10 cellular contexts compared by ENCODE assay signal in the genomic region with DNA sequence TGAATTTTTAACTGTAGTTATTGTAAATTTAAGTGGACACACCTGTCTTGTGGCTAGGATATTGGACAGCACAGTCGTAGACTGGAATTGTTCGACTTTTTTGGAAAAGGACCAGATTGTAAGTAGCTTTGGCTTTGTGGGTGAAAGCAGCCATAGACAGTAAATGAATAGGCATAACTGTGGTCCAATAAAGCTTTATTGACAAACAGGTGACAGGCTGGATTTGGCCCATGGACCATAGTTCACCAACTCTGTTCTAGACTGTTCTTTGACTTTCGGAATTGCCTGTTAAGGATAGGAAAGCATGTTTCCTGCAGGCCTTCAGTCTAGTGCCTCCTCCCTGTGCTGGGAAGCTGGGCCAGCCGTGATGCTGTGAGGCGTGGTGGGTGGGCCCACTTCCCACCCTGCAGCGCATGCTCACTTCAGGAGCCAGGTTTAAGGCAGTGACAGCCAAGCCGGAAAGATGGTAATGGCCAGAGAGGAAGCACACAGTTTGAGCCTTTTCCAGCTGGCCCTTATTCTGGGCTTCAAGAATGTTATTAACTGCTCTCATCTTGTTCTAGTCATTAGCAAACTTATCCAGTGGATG. TPM values are rescaled to one million over a fixed set of nuclear protein-coding genes. Genes with fewer than 3 reads are reported as not detected.
A peak's percentile ranks its signal among the peaks of the same experiment; 100 is the strongest.
DNase-seq lines count a peak whose midpoint lies in the region; ATAC-seq and TF ChIP-seq lines count a peak whose summit lies in the region.
"Had no signal": no experiment of that assay in that cellular context is flagged by ENCODE, and none has a peak within 500 bp of the region (broad histone marks: within the 10 kb centered on the region; RNA-seq: fewer than 3 reads in every experiment).

No MANE protein-coding gene starts in this region.

- H4K20me1 ChIP-seq in PC-3 (ENCODE audit: low read length) = peaks cover 37% of the 10 kb centered on the region
- H4K20me1 ChIP-seq in neural cell (ENCODE audit: insufficient read depth) = peaks cover 15% of the 10 kb centered on the region

- no peak overlapping the region for H2AFZ ChIP-seq in PC-3 (ENCODE audit: low read length)
- H2AFZ ChIP-seq in neural cell (ENCODE audit: low read depth, low read length) = no peak overlapping the region

- H3K79me2 ChIP-seq in PC-3 (ENCODE audit: low read length) (peaks cover 77% of the 10 kb centered on the region), neural cell (replicated peaks; ENCODE audit: insufficient read depth, low read length) (peaks cover 64% of the 10 kb centered on the region)

- POLR2A ChIA-PET in PC-3 (lab: Charles Lee; ENCODE audit: unreplicated experiment) = interaction anchor here (0.6 kb wide), 1 partner anchor 144 kb away, joined by 4 read pairs; no protein-coding TSS in a partner anchor

- no peak for DNase-seq in CD14-positive monocyte (ENCODE audit: low spot score)
- DNase-seq in PC-3 = no peak
- no peak for DNase-seq in effector memory CD4-positive, alpha-beta T cell
- DNase-seq in NCI-H187 treated with DMSO at 0.1 percent for 48 hours (lab: John Stamatoyannopoulos, UW) = no peak
- no peak for DNase-seq in foreskin keratinocyte
- no peak for DNase-seq in effector CD4-positive, alpha-beta T cell
- no peak for DNase-seq in NCI-H2227 (lab: John Stamatoyannopoulos, UW; ENCODE audit: unreplicated experiment)
- DNase-seq: erythroblast, NCI-H1436 treated with DMSO at 0.1 percent for 48 hours had no signal

- H3K36me3 Mint-ChIP-seq in CD14-positive monocyte = peaks cover 36 to 47% of the 10 kb centered on the region in 2 donors

- no peaks in the 10 kb centered on the region for H3F3A ChIP-seq in PC-3 (ENCODE audit: low read length, unreplicated experiment)
- H3F3A ChIP-seq in neural cell (ENCODE audit: insufficient read depth, low read length, poor library complexity, severe bottlenecking) = peaks cover 3% of the 10 kb centered on the region

- ATAC-seq in PC-3 (no peak), foreskin keratinocyte (no peak)

- H3K4me1 ChIP-seq in PC-3 (ENCODE audit: insufficient read depth, low read length) (peaks cover 43% of the 10 kb centered on the region), foreskin keratinocyte (peaks cover 6% of the 10 kb centered on the region)
- peaks cover 51% of the 10 kb centered on the region for H3K4me1 ChIP-seq in effector memory CD4-positive, alpha-beta T cell (ENCODE audit: control insufficient read depth, insufficient read depth, low read length, poor library complexity, severe bottlenecking)

- BruUV-seq in PC-3 (replicated peaks; lab: Mats Ljungman, UMichigan) = no TSS peak

- no peak for TF ChIP-seq CTCF in CD14-positive monocyte (IDR thresholded peaks at IDR 0.05)
- TF ChIP-seq CTCF in PC-3 (conservative IDR thresholded peaks at IDR 0.05; ENCODE audit: low read depth, low read length) = no peak
- TF ChIP-seq CTCF in neural cell (IDR thresholded peaks at IDR 0.05; ENCODE audit: poor library complexity, severe bottlenecking) = no peak
- no peak for TF ChIP-seq CTCF in foreskin keratinocyte (conservative IDR thresholded peaks at IDR 0.05)

- peaks cover 0 to 1% (median 0%) of the 10 kb centered on the region in 3 donors for H3K27me3 Mint-ChIP-seq in CD14-positive monocyte (ENCODE audit: low read depth in 3 of 3)

- H3K27ac ChIP-seq in PC-3 (ENCODE audit: low read length) (no peak overlapping the region), neural cell (ENCODE audit: low read length) (no peak overlapping the region), foreskin keratinocyte (no peak overlapping the region)
- H3K27ac ChIP-seq in effector memory CD4-positive, alpha-beta T cell (ENCODE audit: insufficient read depth, low read length, poor library complexity, severe bottlenecking) = peak overlapping the region; percentile 97

- H3K36me3 ChIP-seq in PC-3 (ENCODE audit: low read depth, low read length) = peaks cover 3% of the 10 kb centered on the region; the same call in 1 of the 2 replicates
- no peaks in the 10 kb centered on the region for H3K36me3 ChIP-seq in effector memory CD4-positive, alpha-beta T cell (ENCODE audit: control insufficient read depth, insufficient read depth, low read length)
- no peaks in the 10 kb centered on the region for H3K36me3 ChIP-seq in neural cell (ENCODE audit: insufficient read depth, low read length)

- no peaks in the 10 kb centered on the region for H3K9me3 ChIP-seq in PC-3 (ENCODE audit: low read length)
- no peaks in the 10 kb centered on the region for H3K9me3 ChIP-seq in effector memory CD4-positive, alpha-beta T cell (ENCODE audit: control insufficient read depth, low read length)
- no peaks in the 10 kb centered on the region for H3K9me3 ChIP-seq in neural cell (ENCODE audit: low read length)

- H3K4me2 ChIP-seq in PC-3 (ENCODE audit: low read length) (peak overlapping the region; percentile 12; the same call in 1 of the 2 replicates), neural cell (ENCODE audit: low read length) (no peak overlapping the region)

- H3K27me3 ChIP-seq in PC-3 (ENCODE audit: low read length) (no peaks in the 10 kb centered on the region), neural cell (ENCODE audit: insufficient read depth, low read depth, low read length) (no peaks in the 10 kb centered on the region), foreskin keratinocyte (no peaks in the 10 kb centered on the region)
- no peaks in the 10 kb centered on the region for H3K27me3 ChIP-seq in effector memory CD4-positive, alpha-beta T cell (replicated peaks; ENCODE audit: control insufficient read depth, insufficient read depth, low read length, poor library complexity, severe bottlenecking)

- peak overlapping the region in 5 of 7 donors; percentile 33 to 67 (median 40) for H3K27ac Mint-ChIP-seq in CD14-positive monocyte

- no peaks in the 10 kb centered on the region for H3K9me2 ChIP-seq in PC-3 (replicated peaks; ENCODE audit: low read length)
- H3K9me2 ChIP-seq in neural cell (ENCODE audit: insufficient read depth, low read length) = no peaks in the 10 kb centered on the region

- H3K4me3 Mint-ChIP-seq in CD14-positive monocyte = no peak overlapping the region

- H3K4me3 ChIP-seq in PC-3 (ENCODE audit: low read length) = no peak overlapping the region
- H3K4me3 ChIP-seq in effector memory CD4-positive, alpha-beta T cell (ENCODE audit: insufficient read depth, low read depth, low read length, poor library complexity, severe bottlenecking) = peak overlapping the region; percentile 57
- peak overlapping the region; percentile 76 for H3K4me3 ChIP-seq in neural cell (ENCODE audit: low read length)

- CTCF ChIA-PET in PC-3 (lab: Charles Lee) = no interaction called here

- no peak for TF ChIP-seq EP300 in neural cell (conservative IDR thresholded peaks at IDR 0.05; ENCODE audit: poor library complexity, severe bottlenecking)

- H3K9ac ChIP-seq in PC-3 (ENCODE audit: low read length) (no peak overlapping the region), neural cell (ENCODE audit: low read length) (no peak overlapping the region)

- H3K4me1 Mint-ChIP-seq in CD14-positive monocyte = peaks cover 37% of the 10 kb centered on the region

- TF ChIP-seq RAD21 in neural cell (conservative IDR thresholded peaks at IDR 0.05) = no peak

- no peaks in the 10 kb centered on the region for H3K9me3 Mint-ChIP-seq in CD14-positive monocyte

- intact Hi-C loops in CD14-positive monocyte (cut with micrococcal nuclease) (loop anchor here in 1 of 2 donors (5.0 kb wide), 1 partner anchor 106 kb away; no protein-coding TSS in a partner anchor), PC-3 (cut with micrococcal nuclease) (loop anchor here (5.0 kb wide), 1 partner anchor 41 kb away; no protein-coding TSS in a partner anchor)

TF ChIP-seq in neural cell, 6 proteins besides CTCF, POLR2A, EP300 and RAD21:
- TF ChIP-seq SMC3 (conservative IDR thresholded peaks at IDR 0.05; ENCODE audit: poor library complexity) = no peak
- TF ChIP-seq, protein P1, sequence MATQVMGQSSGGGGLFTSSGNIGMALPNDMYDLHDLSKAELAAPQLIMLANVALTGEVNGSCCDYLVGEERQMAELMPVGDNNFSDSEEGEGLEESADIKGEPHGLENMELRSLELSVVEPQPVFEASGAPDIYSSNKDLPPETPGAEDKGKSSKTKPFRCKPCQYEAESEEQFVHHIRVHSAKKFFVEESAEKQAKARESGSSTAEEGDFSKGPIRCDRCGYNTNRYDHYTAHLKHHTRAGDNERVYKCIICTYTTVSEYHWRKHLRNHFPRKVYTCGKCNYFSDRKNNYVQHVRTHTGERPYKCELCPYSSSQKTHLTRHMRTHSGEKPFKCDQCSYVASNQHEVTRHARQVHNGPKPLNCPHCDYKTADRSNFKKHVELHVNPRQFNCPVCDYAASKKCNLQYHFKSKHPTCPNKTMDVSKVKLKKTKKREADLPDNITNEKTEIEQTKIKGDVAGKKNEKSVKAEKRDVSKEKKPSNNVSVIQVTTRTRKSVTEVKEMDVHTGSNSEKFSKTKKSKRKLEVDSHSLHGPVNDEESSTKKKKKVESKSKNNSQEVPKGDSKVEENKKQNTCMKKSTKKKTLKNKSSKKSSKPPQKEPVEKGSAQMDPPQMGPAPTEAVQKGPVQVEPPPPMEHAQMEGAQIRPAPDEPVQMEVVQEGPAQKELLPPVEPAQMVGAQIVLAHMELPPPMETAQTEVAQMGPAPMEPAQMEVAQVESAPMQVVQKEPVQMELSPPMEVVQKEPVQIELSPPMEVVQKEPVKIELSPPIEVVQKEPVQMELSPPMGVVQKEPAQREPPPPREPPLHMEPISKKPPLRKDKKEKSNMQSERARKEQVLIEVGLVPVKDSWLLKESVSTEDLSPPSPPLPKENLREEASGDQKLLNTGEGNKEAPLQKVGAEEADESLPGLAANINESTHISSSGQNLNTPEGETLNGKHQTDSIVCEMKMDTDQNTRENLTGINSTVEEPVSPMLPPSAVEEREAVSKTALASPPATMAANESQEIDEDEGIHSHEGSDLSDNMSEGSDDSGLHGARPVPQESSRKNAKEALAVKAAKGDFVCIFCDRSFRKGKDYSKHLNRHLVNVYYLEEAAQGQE (IDR thresholded peaks at IDR 0.05; ENCODE audit: borderline replicate concordance) = no peak
- TF ChIP-seq EZH2 (IDR thresholded peaks at IDR 0.05; ENCODE audit: borderline replicate concordance, insufficient read depth, low read length, poor library complexity, severe bottlenecking) = no peak
- no peak for TF ChIP-seq POLR2AphosphoS5 (IDR thresholded peaks at IDR 0.05)
- no peak for TF ChIP-seq MXI1 (conservative IDR thresholded peaks at IDR 0.05; ENCODE audit: poor library complexity, severe bottlenecking)
- no peak for TF ChIP-seq TAF1 (IDR thresholded peaks at IDR 0.05; ENCODE audit: low read depth)

RNA-seq across cellular contexts. Expression of a gene that starts 51.8 kb away (rescaled TPM):
- polyA plus RNA-seq in CD14-positive monocyte (10 to 100 TPM; 61.9 to 64.0 TPM), neural cell (108 and 111 TPM in 2 replicates), foreskin keratinocyte (51.8 and 54.7 TPM in 2 replicates)
- total RNA-seq in PC-3 (2014; rRNA removed) (92.9 and 96.1 TPM in 2 replicates), foreskin keratinocyte (74.5 and 77.0 TPM in 2 replicates)
- 167 and 189 TPM in 2 replicates for polyA minus RNA-seq in neural cell
